ENCODE assay signal across 8 cellular contexts in the genomic region with DNA sequence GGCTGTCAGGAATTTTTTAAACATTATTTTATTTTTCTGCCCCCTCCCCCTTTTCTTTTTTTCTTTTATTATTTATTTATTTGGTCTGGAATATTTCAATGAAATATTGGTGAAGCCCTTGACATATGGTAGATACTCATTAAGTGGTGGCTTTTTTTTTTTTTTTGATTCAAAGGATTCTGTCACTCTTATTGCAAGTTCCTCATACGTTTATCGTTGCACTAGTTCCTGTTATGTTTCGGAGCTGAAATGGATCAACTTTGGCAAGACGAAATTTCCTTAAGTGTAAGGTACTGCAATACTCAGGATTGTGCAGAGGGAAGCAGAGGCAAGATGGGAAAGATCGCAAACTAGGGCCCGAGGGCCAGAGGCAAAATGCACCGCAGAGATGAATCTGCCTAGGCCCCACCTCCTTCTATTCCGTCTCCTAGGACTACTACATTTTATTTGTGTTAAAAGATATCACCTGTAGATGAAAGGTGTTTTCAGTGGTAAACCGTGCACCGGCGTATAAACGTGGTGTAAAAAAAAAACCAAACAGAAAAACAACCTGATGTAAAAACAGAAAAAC. TPM values are rescaled to one million over a fixed set of nuclear protein-coding genes. Genes with fewer than 3 reads are reported as not detected.
DNase-seq lines count a peak whose midpoint lies in the region; ATAC-seq, FAIRE-seq and TF ChIP-seq lines count a peak whose summit lies in the region.

No MANE protein-coding gene starts in this region.

- peak overlapping the region; percentile 98 to 99 for H3K27ac ChIP-seq in right atrium auricular region

- peaks cover 2% of the 10 kb centered on the region for H3K9me3 Mint-ChIP-seq in activated naive CD8-positive, alpha-beta T cell treated with anti-CD3 and anti-CD28 coated beads for 36 hours

- no peaks in the 10 kb centered on the region for H3K9me3 ChIP-seq in right atrium auricular region

- H3K4me3 ChIP-seq in right atrium auricular region, result peak overlapping the region; percentile 75 to 94

- peak overlapping the region; percentile 95 for H3K27ac Mint-ChIP-seq in activated naive CD8-positive, alpha-beta T cell treated with anti-CD3 and anti-CD28 coated beads for 36 hours

- no peak for TF ChIP-seq POLR2A in GM12891 (IDR thresholded peaks at IDR 0.05; ENCODE audit: low read depth, low read length)

- ATAC-seq in HG02840 (IDR thresholded peaks at IDR 0.05; ENCODE audit: low FRiP score, unreplicated experiment), result peak; percentile 2

- no peak for FAIRE-seq in GM12891 (lab: Jason Lieb, UNC)

- peaks cover 28% of the 10 kb centered on the region for H3K4me1 Mint-ChIP-seq in activated naive CD8-positive, alpha-beta T cell treated with anti-CD3 and anti-CD28 coated beads for 36 hours

- H3K36me3 Mint-ChIP-seq in activated naive CD8-positive, alpha-beta T cell treated with anti-CD3 and anti-CD28 coated beads for 36 hours, result peaks cover 4% of the 10 kb centered on the region

- no peaks in the 10 kb centered on the region for H3K36me3 ChIP-seq in right atrium auricular region

- peaks cover 8 to 15% of the 10 kb centered on the region in 2 donors for H3K27me3 ChIP-seq in right atrium auricular region

- TF ChIP-seq CTCF in right atrium auricular region (IDR thresholded peaks at IDR 0.05), result no peak

- H3K27me3 Mint-ChIP-seq in activated naive CD8-positive, alpha-beta T cell treated with anti-CD3 and anti-CD28 coated beads for 36 hours, result peaks cover 28% of the 10 kb centered on the region

- H3K4me3 Mint-ChIP-seq in activated naive CD8-positive, alpha-beta T cell treated with anti-CD3 and anti-CD28 coated beads for 36 hours, result peak overlapping the region; percentile 86

- DNase-seq in NCI-H2196 (lab: John Stamatoyannopoulos, UW; ENCODE audit: unreplicated experiment), result peak; percentile 31
- DNase-seq in NCI-H2196 treated with DMSO at 0.1 percent for 48 hours (lab: John Stamatoyannopoulos, UW; ENCODE audit: unreplicated experiment), result no peak
- DNase-seq in NCI-H748 (lab: John Stamatoyannopoulos, UW; ENCODE audit: unreplicated experiment), result peak; percentile 62
- DNase-seq in activated naive CD8-positive, alpha-beta T cell treated with anti-CD3 and anti-CD28 coated beads for 36 hours, result no peak
- DNase-seq in right atrium auricular region (ENCODE audit: low spot score), result no peak
- peak; percentile 40 for DNase-seq in renal cortical epithelial cell (ENCODE audit: low read depth)
- no peak for DNase-seq in GM12891 (ENCODE audit: insufficient read length, low spot score)

- H3K4me1 ChIP-seq in right atrium auricular region, result peaks cover 0 to 37% of the 10 kb centered on the region in 2 donors

TF ChIP-seq in GM12891, 5 proteins besides CTCF, POLR2A, EP300 and RAD21:
- TF ChIP-seq PAX5 (IDR thresholded peaks at IDR 0.05; ENCODE audit: insufficient read depth, low read length, severe bottlenecking) (no peak), TAF1 (IDR thresholded peaks at IDR 0.05; ENCODE audit: low read depth, low read length) (no peak), POLR2AphosphoS5 (IDR thresholded peaks at IDR 0.05; ENCODE audit: low read depth, low read length) (no peak), SPI1 (IDR thresholded peaks at IDR 0.05; ENCODE audit: low read depth, low read length) (no peak), POU2F2 (IDR thresholded peaks at IDR 0.05; ENCODE audit: low read depth, low read length) (no peak)

RNA-seq across cellular contexts. Expression of a gene that starts 0.4 kb away (rescaled TPM):
- total RNA-seq in activated naive CD8-positive, alpha-beta T cell treated with anti-CD3 and anti-CD28 coated beads for 36 hours, result not detected
- total RNA-seq in right atrium auricular region, result not detected
- not detected in 2 replicates for total RNA-seq in renal cortical epithelial cell
- not detected for polyA plus RNA-seq in GM12891 (2012; ENCODE audit: low read depth, missing spikeins)

RNA-seq across cellular contexts. Expression of a gene that starts 14.1 kb away (rescaled TPM):
- total RNA-seq in activated naive CD8-positive, alpha-beta T cell treated with anti-CD3 and anti-CD28 coated beads for 36 hours, result under 1 TPM; 0.16 to 0.30 TPM
- under 1 TPM in 1 of 2 donors, not detected in 1; 0.12 TPM for total RNA-seq in right atrium auricular region
- 0.10 TPM in 1 of 2 replicates, not detected in the other for total RNA-seq in renal cortical epithelial cell
- polyA plus RNA-seq in GM12891 (2012; ENCODE audit: low read depth, missing spikeins), result 0.05 TPM

Comparison
In these comparisons a context has a peak if more than half of its experiments do, and no peak if none do; other contexts are left out.
1. DNase-seq: peak in NCI-H2196 (single experiment), NCI-H748 (single experiment) and renal cortical epithelial cell (single experiment); none in NCI-H2196 treated with DMSO at 0.1 percent for 48 hours (single experiment), activated naive CD8-positive, alpha-beta T cell treated with anti-CD3 and anti-CD28 coated beads for 36 hours (single experiment), right atrium auricular region (single experiment) and GM12891 (single experiment).